Comparison of ENCODE assay signal across 24 cellular contexts in the genomic region with DNA sequence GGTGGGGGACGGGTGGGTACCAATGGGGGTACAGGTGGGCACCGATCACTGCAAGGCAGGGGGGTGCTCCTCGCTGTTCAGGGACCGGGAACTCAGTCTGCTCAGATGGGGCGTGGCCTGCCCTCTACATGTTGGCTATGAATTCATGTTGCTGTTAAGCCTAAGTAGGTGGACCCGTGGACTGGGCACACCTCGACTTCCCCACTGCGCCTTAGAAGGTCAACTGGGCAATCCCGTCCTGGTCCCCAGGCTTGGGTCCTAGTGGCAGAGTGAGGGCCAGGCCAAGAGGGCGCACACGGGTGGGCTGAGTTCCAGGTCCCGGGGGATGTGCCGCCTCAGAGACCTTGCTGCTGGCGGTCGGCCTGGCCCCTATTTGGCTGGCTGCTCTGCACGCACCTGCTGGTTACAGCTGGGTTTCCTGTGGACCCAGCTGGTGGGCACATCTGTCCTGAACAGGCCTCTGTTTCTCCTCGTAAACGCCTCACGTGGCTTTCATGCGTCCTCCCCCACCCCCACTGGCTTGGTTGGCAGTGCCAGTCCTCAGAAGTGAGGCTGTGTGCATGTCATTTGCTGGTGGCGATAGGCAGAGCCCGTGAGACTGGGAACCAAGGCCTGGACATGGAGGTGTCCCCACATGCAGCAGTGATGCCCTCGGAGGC. TPM values are rescaled to one million over a fixed set of nuclear protein-coding genes. Genes with fewer than 3 reads are reported as not detected.
DNase-seq lines count a peak whose midpoint lies in the region; ATAC-seq and TF ChIP-seq lines count a peak whose summit lies in the region.
"Had no signal": no experiment of that assay in that cellular context is flagged by ENCODE, and none has a peak within 500 bp of the region (broad histone marks: within the 10 kb centered on the region; RNA-seq: fewer than 3 reads in every experiment).

No MANE protein-coding gene starts in this region.

- TF ChIP-seq CTCF in AG04450 (IDR thresholded peaks at IDR 0.05; ENCODE audit: low read depth, low read length) (no peak), IMR-90 (conservative IDR thresholded peaks at IDR 0.05; ENCODE audit: low read depth, low read length) (no peak), endodermal cell (conservative IDR thresholded peaks at IDR 0.05) (no peak), BE2C (IDR thresholded peaks at IDR 0.05; ENCODE audit: low read depth, low read length) (no peak)

- H2BK20ac ChIP-seq in IMR-90 (ENCODE audit: low read depth, low read length) = no peak overlapping the region

- no peak overlapping the region for H3K56ac ChIP-seq in IMR-90 (ENCODE audit: extremely low read depth, insufficient read depth, low read length)

- H3K9me3 Mint-ChIP-seq in endodermal cell = no peaks in the 10 kb centered on the region
- H3K9me3 Mint-ChIP-seq: CD4-positive, CD25-positive, alpha-beta regulatory T cell had no signal

- H4K8ac ChIP-seq in IMR-90 (ENCODE audit: low read depth in 2 of 2, low read length in 2 of 2) = no peak overlapping the region

- no peak overlapping the region for H2AK5ac ChIP-seq in IMR-90 (ENCODE audit: low read depth, low read length)

- H3K27ac Mint-ChIP-seq in endodermal cell = no peak overlapping the region
- H3K27ac Mint-ChIP-seq: B cell; CD4-positive, CD25-positive, alpha-beta regulatory T cell; T-helper 17 cell had no signal

- no peak overlapping the region for H4K91ac ChIP-seq in IMR-90 (ENCODE audit: insufficient read depth, low read depth, low read length)

- in situ Hi-C loops in IMR-90 (cut with MboI; ENCODE audit: low sequenced_read_pairs) = no loop called here

- peaks cover 31 to 79% (median 65%) of the 10 kb centered on the region in 11 experiments for H3K36me3 ChIP-seq in BLaER1 treated with 17β-estradiol and CSF1 and Interleukin-3, amounts not matched to agents 10 nM and 100 nM
- H3K36me3 ChIP-seq in IMR-90 (ENCODE audit: control insufficient read depth, insufficient read depth, low read length) = peaks cover 51% of the 10 kb centered on the region
- peaks cover 46% of the 10 kb centered on the region for H3K36me3 ChIP-seq in endodermal cell (ENCODE audit: control insufficient read depth, insufficient read depth, low read length)
- H3K36me3 ChIP-seq in BE2C = peaks cover 91% of the 10 kb centered on the region

- no peak for TF ChIP-seq POLR2A in IMR-90 (IDR thresholded peaks at IDR 0.05; ENCODE audit: low read depth, low read length)

- no peak overlapping the region for H2AFZ ChIP-seq in IMR-90 (replicated peaks; ENCODE audit: low read length, poor library complexity)

- H3K4me1 ChIP-seq in BLaER1 treated with 17β-estradiol and CSF1 and Interleukin-3, amounts not matched to agents 10 nM and 100 nM = peaks cover 30 to 98% (median 95%) of the 10 kb centered on the region in 10 experiments
- no peaks in the 10 kb centered on the region for H3K4me1 ChIP-seq in IMR-90 (ENCODE audit: control insufficient read depth, insufficient read depth, low read length)
- no peaks in the 10 kb centered on the region for H3K4me1 ChIP-seq in endodermal cell (ENCODE audit: control insufficient read depth, insufficient read depth, low read length)
- no peaks in the 10 kb centered on the region for H3K4me1 ChIP-seq in BE2C
- H3K4me1 ChIP-seq: A549 had no signal

- H3K18ac ChIP-seq in IMR-90 (ENCODE audit: low read depth, low read length) = no peak overlapping the region

- intact Hi-C loops in IMR-90 (cut with micrococcal nuclease) = no loop called here

- no peak overlapping the region for H2BK15ac ChIP-seq in IMR-90 (ENCODE audit: low read depth, low read length)

- no peak overlapping the region for H3K4me3 Mint-ChIP-seq in endodermal cell
- H3K4me3 Mint-ChIP-seq: B cell; CD4-positive, CD25-positive, alpha-beta regulatory T cell; T-helper 17 cell had no signal

- peaks cover 0 to 12% of the 10 kb centered on the region in 2 experiments; a peak in 2 of 4 replicates for H3K79me1 ChIP-seq in IMR-90 (ENCODE audit: low read depth in 1 of 2, low read length in 2 of 2)

- H3K9me3 ChIP-seq in AG04450 (ENCODE audit: control insufficient read depth, insufficient read depth, low read length) (no peaks in the 10 kb centered on the region; the same call in 1 of the 2 replicates), IMR-90 (ENCODE audit: control insufficient read depth, insufficient read depth, low read length) (no peaks in the 10 kb centered on the region), endodermal cell (ENCODE audit: control insufficient read depth, low read length) (no peaks in the 10 kb centered on the region), BE2C (no peaks in the 10 kb centered on the region)
- no peaks in the 10 kb centered on the region; a peak in 1 of 22 replicates for H3K9me3 ChIP-seq in BLaER1 treated with 17β-estradiol and CSF1 and Interleukin-3, amounts not matched to agents 10 nM and 100 nM (replicated peaks in 1 of 11)
- H3K9me3 ChIP-seq: A549 had no signal

- no TSS peak for BruUV-seq in IMR-90 (replicated peaks; lab: Mats Ljungman, UMichigan)

- no peak for ATAC-seq in IMR-90 (ENCODE audit: low read depth)
- ATAC-seq: A549, T-helper 17 cell had no signal

- DNase-seq in AG04450 (ENCODE audit: low read depth, low spot score) (no peak), IMR-90 (no peak), islet precursor cell (peak; percentile 37), endodermal cell (no peak), BE2C (no peak), NCI-H1417 treated with DMSO at 0.1 percent for 48 hours (lab: John Stamatoyannopoulos, UW) (no peak)
- DNase-seq: CD4-positive, CD25-positive, alpha-beta regulatory T cell; GOT3; HCEC 1CT; NCI-H1092; NCI-H1436 treated with DMSO at 0.1 percent for 48 hours; NCI-H1930; NCI-H2107; NCI-H446; NCI-H524 treated with DMSO at 0.1 percent for 48 hours; NCI-H82; RPMI8226; SIG-M5; T-helper 17 cell had no signal

- H3K14ac ChIP-seq in IMR-90 (replicated peaks; ENCODE audit: low read depth, low read length) = no peak overlapping the region

- 95% methylated on average over 18 of the region's 23 CpGs; no CpG with 5 or more reads in 1 of the 2 experiments for WGBS in IMR-90 (ENCODE audit: extremely low coverage in 2 of 2, insufficient read length in 1 of 2), 2 experiments
- WGBS in endodermal cell (ENCODE audit: insufficient coverage in 1 of 2, insufficient read length in 1 of 2), 2 experiments = 95 to 96% methylated on average over 16 to 23 of the region's 23 CpGs

- H3K4me2 ChIP-seq in BLaER1 treated with 17β-estradiol and CSF1 and Interleukin-3, amounts not matched to agents 10 nM and 100 nM = peak overlapping the region; percentile 16 to 96 (median 83); a peak in 19 of 22 replicates
- no peak overlapping the region for H3K4me2 ChIP-seq in IMR-90 (ENCODE audit: low read depth, low read length)
- H3K4me2 ChIP-seq: A549 had no signal

- H2BK5ac ChIP-seq in IMR-90 (ENCODE audit: low read depth, low read length, poor library complexity, severe bottlenecking) = no peak overlapping the region

- H4K5ac ChIP-seq in IMR-90 (ENCODE audit: low read depth, low read length) = no peak overlapping the region

- H3K4me3 ChIP-seq in AG04450 (ENCODE audit: low read depth, low read length) = no peak overlapping the region
- H3K4me3 ChIP-seq in BLaER1 treated with 17β-estradiol and CSF1 and Interleukin-3, amounts not matched to agents 10 nM and 100 nM = no peak overlapping the region; a peak in 1 of 20 replicates
- H3K4me3 ChIP-seq in IMR-90 (ENCODE audit: insufficient read depth, low read depth, low read length) = no peak overlapping the region
- H3K4me3 ChIP-seq in endodermal cell (ENCODE audit: low read length) = no peak overlapping the region
- H3K4me3 ChIP-seq in BE2C (ENCODE audit: low read depth, low read length) = no peak overlapping the region
- H3K4me3 ChIP-seq: A549, SK-N-MC had no signal

- H3K9me1 ChIP-seq in IMR-90 (ENCODE audit: insufficient read depth, low read length) = no peaks in the 10 kb centered on the region

- peak overlapping the region; percentile 24 for H2AK9ac ChIP-seq in IMR-90 (replicated peaks; ENCODE audit: low read depth, low read length, poor library complexity)

- no peaks in the 10 kb centered on the region for H3K27me3 Mint-ChIP-seq in endodermal cell (ENCODE audit: insufficient read depth)
- H3K27me3 Mint-ChIP-seq: B cell; CD4-positive, CD25-positive, alpha-beta regulatory T cell; T-helper 17 cell had no signal

- H3K27me3 ChIP-seq in AG04450 (ENCODE audit: control insufficient read depth, insufficient read depth, low read length) (no peaks in the 10 kb centered on the region), IMR-90 (ENCODE audit: control insufficient read depth, insufficient read depth, low read length) (no peaks in the 10 kb centered on the region), endodermal cell (ENCODE audit: control insufficient read depth, insufficient read depth, low read length, poor library complexity, severe bottlenecking) (no peaks in the 10 kb centered on the region), BE2C (no peaks in the 10 kb centered on the region)
- H3K27me3 ChIP-seq in BLaER1 treated with 17β-estradiol and CSF1 and Interleukin-3, amounts not matched to agents 10 nM and 100 nM = peaks cover 0 to 75% (median 0%) of the 10 kb centered on the region in 11 experiments; a peak in 7 of 22 replicates

- peaks cover 0 to 96% (median 88%) of the 10 kb centered on the region in 11 experiments; a peak in 21 of 22 replicates for H4K20me1 ChIP-seq in BLaER1 treated with 17β-estradiol and CSF1 and Interleukin-3, amounts not matched to agents 10 nM and 100 nM
- peaks cover 6% of the 10 kb centered on the region; the same call in 1 of the 2 replicates for H4K20me1 ChIP-seq in IMR-90 (ENCODE audit: insufficient read depth, low read length)

- no peaks in the 10 kb centered on the region for H3K4me1 Mint-ChIP-seq in endodermal cell
- H3K4me1 Mint-ChIP-seq: B cell; CD4-positive, CD25-positive, alpha-beta regulatory T cell had no signal

- POLR2A ChIA-PET in AG04450 (lab: Yijun Ruan, JAX) = no interaction called here
- POLR2A ChIA-PET in IMR-90 (lab: Charles Lee; ENCODE audit: unreplicated experiment) = no interaction called here

- H3K36me3 Mint-ChIP-seq in endodermal cell (ENCODE audit: low read depth) = peaks cover 52% of the 10 kb centered on the region

- CTCF ChIA-PET in AG04450 (lab: Charles Lee) (no interaction called here), IMR-90 (lab: Yijun Ruan, JAX) (no interaction called here)

- H2BK120ac ChIP-seq in IMR-90 (ENCODE audit: low read depth, low read length) = no peak overlapping the region

- H3K23ac ChIP-seq in IMR-90 (ENCODE audit: low read depth, low read length) = no peak overlapping the region

- H3K9ac ChIP-seq in BLaER1 treated with 17β-estradiol and CSF1 and Interleukin-3, amounts not matched to agents 10 nM and 100 nM = peak overlapping the region in 3 of 11 experiments; percentile 3 to 18 (median 16); a peak in 1 of 22 replicates
- H3K9ac ChIP-seq in IMR-90 (ENCODE audit: low read depth, low read length) = no peak overlapping the region
- H3K9ac ChIP-seq in endodermal cell (ENCODE audit: extremely low read depth, low read length, poor library complexity, severe bottlenecking) = no peak overlapping the region

- H3K4ac ChIP-seq in IMR-90 (ENCODE audit: low read depth, low read length) = no peak overlapping the region

- TF ChIP-seq RAD21 in IMR-90 (IDR thresholded peaks at IDR 0.05; ENCODE audit: low read length) = no peak

- H3K27ac ChIP-seq in AG04450 (ENCODE audit: low read depth, low read length) (peak overlapping the region; percentile 21), IMR-90 (ENCODE audit: insufficient read depth, low read length) (no peak overlapping the region), endodermal cell (ENCODE audit: low read depth, low read length) (no peak overlapping the region)
- peak overlapping the region in 4 of 11 experiments; percentile 2 to 59 (median 44); a peak in 7 of 22 replicates for H3K27ac ChIP-seq in BLaER1 treated with 17β-estradiol and CSF1 and Interleukin-3, amounts not matched to agents 10 nM and 100 nM
- H3K27ac ChIP-seq: A549, HL-60, SK-N-MC had no signal

- dilution Hi-C loops in IMR-90 (cut with HindIII; ENCODE audit: low sequenced_read_pairs, unreplicated experiment) = no loop called here

RNA-seq across cellular contexts. Expression of a gene that starts 13.5 kb away (rescaled TPM):
- polyA plus RNA-seq in AG04450 (2011; rRNA removed) (1.8 and 2.0 TPM in 2 replicates), IMR-90 (2012; rRNA removed) (1.2 and 1.5 TPM in 2 replicates)
- polyA minus RNA-seq in AG04450 (2011; rRNA and poly(A)+ RNA removed) = 3.0 and 3.8 TPM in 2 replicates
- total RNA-seq in IMR-90 (2012; rRNA removed) (1.9 and 3.0 TPM in 2 replicates), endodermal cell (1 to 10 TPM; 8.4 to 9.2 TPM)
- 0.54 and 0.78 TPM in 2 replicates for polyA plus RNA-seq in IMR-90 (2012; cell fraction: cytosol; rRNA removed)
- 2.1 and 5.2 TPM in 2 replicates for polyA plus RNA-seq in IMR-90 (2012; cell fraction: nucleus; rRNA removed; ENCODE audit: low replicate concordance)
- 5.1 TPM for polyA plus RNA-seq in endodermal cell (2013, experiment 1 of 2)
- polyA plus RNA-seq in endodermal cell (2013, experiment 2 of 2) = 4.7 TPM
- 0.80 TPM for polyA plus RNA-seq in BE2C (2012; ENCODE audit: insufficient read depth, insufficient read length, low read depth)

RNA-seq across cellular contexts. Expression of a gene that starts 20.8 kb away (rescaled TPM):
- polyA plus RNA-seq in AG04450 (2011; rRNA removed) = 35.4 and 45.6 TPM in 2 replicates
- polyA minus RNA-seq in AG04450 (2011; rRNA and poly(A)+ RNA removed) = 49.8 and 54.4 TPM in 2 replicates
- total RNA-seq in IMR-90 (2012; rRNA removed) = 57.5 and 62.8 TPM in 2 replicates
- polyA plus RNA-seq in IMR-90 (2012; rRNA removed) = 91.9 and 110 TPM in 2 replicates
- polyA plus RNA-seq in IMR-90 (2012; cell fraction: cytosol; rRNA removed) = 95.4 and 118 TPM in 2 replicates
- polyA plus RNA-seq in IMR-90 (2012; cell fraction: nucleus; rRNA removed; ENCODE audit: low replicate concordance) = 119 and 345 TPM in 2 replicates
- total RNA-seq in endodermal cell = 100 to 1,000 TPM; 130 to 170 TPM
- 85.8 TPM for polyA plus RNA-seq in endodermal cell (2013, experiment 1 of 2)
- 77.0 TPM for polyA plus RNA-seq in endodermal cell (2013, experiment 2 of 2)
- 102 TPM for polyA plus RNA-seq in BE2C (2012; ENCODE audit: insufficient read depth, insufficient read length, low read depth)

RNA-seq across cellular contexts. Expression of a gene that starts 23.0 kb away (rescaled TPM):
- polyA plus RNA-seq in AG04450 (2011; rRNA removed) = 44.0 and 56.5 TPM in 2 replicates
- 21.4 and 30.9 TPM in 2 replicates for polyA minus RNA-seq in AG04450 (2011; rRNA and poly(A)+ RNA removed)
- 17.4 and 20.6 TPM in 2 replicates for total RNA-seq in IMR-90 (2012; rRNA removed)
- 72.9 and 89.7 TPM in 2 replicates for polyA plus RNA-seq in IMR-90 (2012; rRNA removed)
- polyA plus RNA-seq in IMR-90 (2012; cell fraction: cytosol; rRNA removed) = 87.9 and 139 TPM in 2 replicates
- polyA plus RNA-seq in IMR-90 (2012; cell fraction: nucleus; rRNA removed; ENCODE audit: low replicate concordance) = 60.8 and 101 TPM in 2 replicates
- 10 to 100 TPM; 73.9 to 81.5 TPM for total RNA-seq in endodermal cell
- polyA plus RNA-seq in endodermal cell (2013, experiment 1 of 2) = 78.7 TPM
- polyA plus RNA-seq in endodermal cell (2013, experiment 2 of 2) = 71.5 TPM
- 190 TPM for polyA plus RNA-seq in BE2C (2012; ENCODE audit: insufficient read depth, insufficient read length, low read depth)

RNA-seq across cellular contexts. Expression of a gene that starts 35.2 kb away (rescaled TPM):
- 6.2 and 7.1 TPM in 2 replicates for polyA plus RNA-seq in AG04450 (2011; rRNA removed)
- 8.8 and 12.2 TPM in 2 replicates for polyA minus RNA-seq in AG04450 (2011; rRNA and poly(A)+ RNA removed)
- total RNA-seq in IMR-90 (2012; rRNA removed) = 6.4 and 9.7 TPM in 2 replicates
- 1.6 and 2.8 TPM in 2 replicates for polyA plus RNA-seq in IMR-90 (2012; rRNA removed)
- polyA plus RNA-seq in IMR-90 (2012; cell fraction: cytosol; rRNA removed) = 0.31 and 0.58 TPM in 2 replicates
- 0.36 and 2.9 TPM in 2 replicates for polyA plus RNA-seq in IMR-90 (2012; cell fraction: nucleus; rRNA removed; ENCODE audit: low replicate concordance)
- 10 to 100 TPM in 1 of 2 donors, 1 to 10 TPM in 1; 9.6 to 10.5 TPM for total RNA-seq in endodermal cell
- 8.7 TPM for polyA plus RNA-seq in endodermal cell (2013, experiment 1 of 2)
- 8.7 TPM for polyA plus RNA-seq in endodermal cell (2013, experiment 2 of 2)
- polyA plus RNA-seq in BE2C (2012; ENCODE audit: insufficient read depth, insufficient read length, low read depth) = 5.7 TPM
